ENCODE assay signal across 35 cellular contexts in the genomic region with DNA sequence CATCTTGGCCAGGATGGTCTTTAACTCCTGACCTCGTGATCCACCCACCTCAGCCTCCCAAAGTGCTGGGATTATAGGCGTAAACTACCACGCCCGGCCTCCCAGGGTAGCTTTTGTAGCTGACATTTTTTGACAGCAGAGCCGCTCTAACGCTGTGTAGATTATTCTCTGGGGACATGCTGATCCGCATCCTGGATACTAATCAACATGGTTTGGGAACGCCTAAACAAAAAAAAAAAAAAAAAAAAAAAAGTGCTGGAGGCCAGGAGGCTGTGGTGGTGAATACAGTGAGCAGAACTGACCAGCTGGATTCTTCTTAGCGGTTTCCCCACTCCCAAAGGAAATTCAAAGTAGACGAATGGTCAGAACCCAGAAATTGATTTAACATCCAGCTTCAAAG. TPM values are rescaled to one million over a fixed set of nuclear protein-coding genes. Genes with fewer than 3 reads are reported as not detected.
"Had no signal": no experiment of that assay in that cellular context is flagged by ENCODE, and none has a peak within 500 bp of the region (broad histone marks: within the 10 kb centered on the region; RNA-seq: fewer than 3 reads in every experiment).

No MANE protein-coding gene starts in this region.

- H3K9me3 ChIP-seq: adrenal gland, body of pancreas, colonic mucosa, esophagus squamous epithelium had no signal

- ATAC-seq: activated CD4-positive, alpha-beta T cell treated with anti-CD3 and anti-CD28 coated beads for 36 hours; activated CD8-positive, alpha-beta memory T cell treated with anti-CD3 and anti-CD28 coated beads, Interleukin-2, amount 10 ng/mL, durations not matched to agents 7 days and 5 days; activated CD8-positive, alpha-beta T cell treated with anti-CD3 and anti-CD28 coated beads, Interleukin-2, amount 10 ng/mL, durations not matched to agents 7 days and 5 days; activated naive CD8-positive, alpha-beta T cell treated with anti-CD3 and anti-CD28 coated beads, Interleukin-2, amount 50 U/mL, for 24 hours; body of pancreas had no signal

- H3K4me3 ChIP-seq: adrenal gland, body of pancreas, colonic mucosa, esophagus squamous epithelium had no signal

- DNase-seq: activated CD4-positive, alpha-beta memory T cell treated with anti-CD3 and anti-CD28 coated beads for 36 hours; activated CD4-positive, alpha-beta T cell treated with anti-CD3 and anti-CD28 coated beads for 36 hours; activated CD4-positive, alpha-beta T cell treated with anti-CD3 and anti-CD28 coated beads, Interleukin-2, amount 10 ng/mL, durations not matched to agents 24 days and 14 days; activated CD4-positive, CD25-positive, alpha-beta regulatory T cell; activated CD4-positive, CD25-positive, alpha-beta regulatory T cell treated with anti-CD3 and anti-CD28 coated beads, Interleukin-2, amount 50 U/mL, for 72 hours; activated CD8-positive, alpha-beta memory T cell treated with anti-CD3 and anti-CD28 coated beads, Interleukin-2, amount 10 ng/mL, durations not matched to agents 7 days and 5 days; activated CD8-positive, alpha-beta memory T cell treated with anti-CD3 and anti-CD28 coated beads, Interleukin-2, amount 50 U/mL, for 4 hours; activated CD8-positive, alpha-beta T cell treated with anti-CD3 and anti-CD28 coated beads, Interleukin-2, amount 10 ng/mL, durations not matched to agents 7 days and 5 days; activated effector memory CD4-positive, alpha-beta T cell treated with anti-CD3 and anti-CD28 coated beads, Interleukin-2, amount 50 U/mL, for 16 hours; activated naive CD4-positive, alpha-beta T cell treated with anti-CD3 and anti-CD28 coated beads for 36 hours; activated naive CD8-positive, alpha-beta T cell treated with anti-CD3 and anti-CD28 coated beads for 36 hours; activated naive CD8-positive, alpha-beta T cell treated with anti-CD3 and anti-CD28 coated beads, Interleukin-2, amount 50 U/mL, for 24 hours; activated T-cell treated with anti-CD3 and anti-CD28 coated beads, Interleukin-2, amount 50 U/mL, for 1 hour; activated T-cell treated with anti-CD3 and anti-CD28 coated beads, Interleukin-2, amount 50 U/mL, for 48 hours; adrenal gland; amygdala; aorta; body of pancreas; central memory CD4-positive, alpha-beta T cell; cerebellar nuclear complex; colonic mucosa; effector CD8-positive, alpha-beta T cell; esophagus squamous epithelium; foreskin fibroblast; T-helper 2 cell had no signal

- H3K9me3 Mint-ChIP-seq: activated CD4-positive, alpha-beta memory T cell treated with anti-CD3 and anti-CD28 coated beads for 36 hours; activated CD4-positive, alpha-beta T cell treated with anti-CD3 and anti-CD28 coated beads, Interleukin-2, amount 10 ng/mL, durations not matched to agents 24 days and 14 days; activated naive CD4-positive, alpha-beta T cell treated with anti-CD3 and anti-CD28 coated beads for 36 hours; activated naive CD4-positive, alpha-beta T cell treated with anti-CD3 and anti-CD28 coated beads, Interleukin-2, amount 50 U/mL, for 24 hours; activated naive CD8-positive, alpha-beta T cell treated with anti-CD3 and anti-CD28 coated beads for 36 hours; activated naive CD8-positive, alpha-beta T cell treated with anti-CD3 and anti-CD28 coated beads, Interleukin-2, amount 50 U/mL, for 24 hours; activated T-helper 1 cell treated with anti-CD3 and anti-CD28 coated beads, Interleukin-12 subunit alpha, Interleukin-12 subunit beta, Interleukin-2, Interleukin-4 antibody, amounts not matched to agents 30 ng/mL and 10 ng/mL and 1 ng/mL, durations not matched to agents 14 hours and 24 hours and 36 hours; activated T-helper 2 cell treated with anti-CD3 and anti-CD28 coated beads, Interferon-gamma antibody, Interleukin-2, Interleukin-4, amounts not matched to agents 10 μg/mL and 5 μg/mL and 100 μg/mL, durations not matched to agents 14 hours and 24 hours and 36 hours had no signal

- H3K27ac ChIP-seq: adrenal gland, body of pancreas, colonic mucosa, epithelial cell of prostate, esophagus squamous epithelium had no signal

- H3K27ac Mint-ChIP-seq: activated CD4-positive, alpha-beta T cell treated with anti-CD3 and anti-CD28 coated beads, Interleukin-2, amount 10 ng/mL, durations not matched to agents 24 days and 14 days; activated CD8-positive, alpha-beta memory T cell treated with anti-CD3 and anti-CD28 coated beads, Interleukin-2, amount 10 ng/mL, durations not matched to agents 7 days and 5 days; activated CD8-positive, alpha-beta T cell treated with anti-CD3 and anti-CD28 coated beads, Interleukin-2, amount 10 ng/mL, durations not matched to agents 7 days and 5 days; activated naive CD4-positive, alpha-beta T cell treated with anti-CD3 and anti-CD28 coated beads, Interleukin-2, amount 50 U/mL, for 24 hours; activated naive CD8-positive, alpha-beta T cell treated with anti-CD3 and anti-CD28 coated beads for 36 hours; activated naive CD8-positive, alpha-beta T cell treated with anti-CD3 and anti-CD28 coated beads, Interleukin-2, amount 50 U/mL, for 24 hours; activated T-helper 1 cell treated with anti-CD3 and anti-CD28 coated beads, Interleukin-12 subunit alpha, Interleukin-12 subunit beta, Interleukin-2, Interleukin-4 antibody, amounts not matched to agents 30 ng/mL and 10 ng/mL and 1 ng/mL, durations not matched to agents 14 hours and 24 hours and 36 hours; activated T-helper 2 cell treated with anti-CD3 and anti-CD28 coated beads, Interferon-gamma antibody, Interleukin-2, Interleukin-4, amounts not matched to agents 10 μg/mL and 5 μg/mL and 100 μg/mL, durations not matched to agents 14 hours and 24 hours and 36 hours had no signal

- H3K27me3 Mint-ChIP-seq: activated CD4-positive, alpha-beta memory T cell treated with anti-CD3 and anti-CD28 coated beads for 36 hours; activated CD4-positive, alpha-beta T cell treated with anti-CD3 and anti-CD28 coated beads for 36 hours; activated CD4-positive, alpha-beta T cell treated with anti-CD3 and anti-CD28 coated beads, Interleukin-2, amount 10 ng/mL, durations not matched to agents 24 days and 14 days; activated CD8-positive, alpha-beta memory T cell treated with anti-CD3 and anti-CD28 coated beads, Interleukin-2, amount 10 ng/mL, durations not matched to agents 7 days and 5 days; activated naive CD4-positive, alpha-beta T cell treated with anti-CD3 and anti-CD28 coated beads, Interleukin-2, amount 50 U/mL, for 24 hours; activated naive CD8-positive, alpha-beta T cell treated with anti-CD3 and anti-CD28 coated beads for 36 hours; activated naive CD8-positive, alpha-beta T cell treated with anti-CD3 and anti-CD28 coated beads, Interleukin-2, amount 50 U/mL, for 24 hours had no signal

- H3K4me3 Mint-ChIP-seq: activated CD4-positive, alpha-beta memory T cell treated with anti-CD3 and anti-CD28 coated beads for 36 hours; activated CD4-positive, alpha-beta T cell treated with anti-CD3 and anti-CD28 coated beads for 36 hours; activated CD4-positive, alpha-beta T cell treated with anti-CD3 and anti-CD28 coated beads, Interleukin-2, amount 10 ng/mL, durations not matched to agents 24 days and 14 days; activated CD8-positive, alpha-beta memory T cell treated with anti-CD3 and anti-CD28 coated beads, Interleukin-2, amount 10 ng/mL, durations not matched to agents 7 days and 5 days; activated CD8-positive, alpha-beta T cell treated with anti-CD3 and anti-CD28 coated beads, Interleukin-2, amount 10 ng/mL, durations not matched to agents 7 days and 5 days; activated naive CD4-positive, alpha-beta T cell treated with anti-CD3 and anti-CD28 coated beads for 36 hours; activated naive CD4-positive, alpha-beta T cell treated with anti-CD3 and anti-CD28 coated beads, Interleukin-2, amount 50 U/mL, for 24 hours; activated naive CD8-positive, alpha-beta T cell treated with anti-CD3 and anti-CD28 coated beads for 36 hours; activated naive CD8-positive, alpha-beta T cell treated with anti-CD3 and anti-CD28 coated beads, Interleukin-2, amount 50 U/mL, for 24 hours; activated T-helper 1 cell treated with anti-CD3 and anti-CD28 coated beads, Interleukin-12 subunit alpha, Interleukin-12 subunit beta, Interleukin-2, Interleukin-4 antibody, amounts not matched to agents 30 ng/mL and 10 ng/mL and 1 ng/mL, durations not matched to agents 14 hours and 24 hours and 36 hours had no signal

- H3K27me3 ChIP-seq: adrenal gland, body of pancreas, colonic mucosa, esophagus squamous epithelium had no signal

RNA-seq across cellular contexts. Expression of gene CATSPERD, which starts 5.6 kb away (rescaled TPM):
- total RNA-seq: activated CD4-positive, alpha-beta memory T cell treated with anti-CD3 and anti-CD28 coated beads for 36 hours; activated CD4-positive, alpha-beta T cell treated with anti-CD3 and anti-CD28 coated beads for 36 hours; activated CD4-positive, alpha-beta T cell treated with anti-CD3 and anti-CD28 coated beads, Interleukin-2, amount 10 ng/mL, durations not matched to agents 24 days and 14 days; activated CD8-positive, alpha-beta memory T cell treated with anti-CD3 and anti-CD28 coated beads for 36 hours; activated CD8-positive, alpha-beta memory T cell treated with anti-CD3 and anti-CD28 coated beads, Interleukin-2, amount 10 ng/mL, durations not matched to agents 7 days and 5 days; activated CD8-positive, alpha-beta T cell treated with anti-CD3 and anti-CD28 coated beads, Interleukin-2, amount 10 ng/mL, durations not matched to agents 7 days and 5 days; activated naive CD4-positive, alpha-beta T cell treated with anti-CD3 and anti-CD28 coated beads for 36 hours; activated naive CD8-positive, alpha-beta T cell treated with anti-CD3 and anti-CD28 coated beads for 36 hours; activated T-helper 1 cell treated with anti-CD3 and anti-CD28 coated beads, Interleukin-12 subunit alpha, Interleukin-12 subunit beta, Interleukin-2, Interleukin-4 antibody, amounts not matched to agents 30 ng/mL and 10 ng/mL and 1 ng/mL, durations not matched to agents 14 hours and 24 hours and 36 hours; activated T-helper 2 cell treated with anti-CD3 and anti-CD28 coated beads, Interferon-gamma antibody, Interleukin-2, Interleukin-4, amounts not matched to agents 10 μg/mL and 5 μg/mL and 100 μg/mL, durations not matched to agents 14 hours and 24 hours and 36 hours; adrenal gland; aorta; body of pancreas; colonic mucosa; dermis microvascular lymphatic vessel endothelial cell; endothelial cell of umbilical vein; fibroblast of lung; T-helper 1 cell treated with Interleukin-12 subunit alpha and Interleukin-12 subunit beta and Interleukin-4 antibody, amounts not matched to agents 30 ng/mL and 1 ng/mL, for 36 hours had no signal
- polyA plus RNA-seq: adrenal gland, aorta, endothelial cell of umbilical vein, esophagus, fibroblast of lung had no signal
